1 cellular context compared by ENCODE assay signal in the genomic region with DNA sequence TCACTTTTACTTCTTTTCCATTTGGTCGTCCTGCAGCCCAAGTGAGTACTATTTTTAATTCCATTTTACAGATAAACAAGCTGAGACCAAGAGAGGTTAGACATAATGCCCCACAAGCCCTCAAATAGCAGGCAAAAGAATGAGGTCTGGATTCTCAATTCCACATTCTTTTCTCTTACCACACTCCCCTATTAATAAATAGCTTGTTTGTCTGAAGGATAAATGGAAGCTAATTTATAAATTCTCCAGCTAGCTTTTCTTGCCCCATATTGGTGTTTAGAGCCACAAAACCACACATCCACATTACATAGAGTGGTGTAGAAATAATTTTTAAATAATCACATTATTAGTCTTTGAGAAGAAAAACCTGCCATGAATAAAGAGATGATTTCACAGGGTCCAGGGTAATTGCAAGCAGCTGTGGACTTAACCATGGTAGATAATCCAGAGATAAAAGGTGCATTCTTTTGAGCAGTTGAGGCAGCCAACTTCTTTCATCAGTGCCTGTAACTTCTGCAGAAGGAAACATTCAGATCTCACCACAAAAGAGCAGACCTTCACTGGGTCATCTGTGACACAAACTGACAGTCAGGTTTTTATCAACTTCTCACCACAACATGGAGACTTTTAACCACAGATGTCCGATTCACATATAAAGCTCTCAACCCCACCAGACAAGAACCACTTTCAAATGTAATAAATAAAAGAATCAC.
TF ChIP-seq lines count a peak whose summit lies in the region.

No MANE protein-coding gene starts in this region.

TF ChIP-seq in GM12878, 131 proteins besides CTCF, POLR2A, EP300 and RAD21 (continued from another document):
- TF ChIP-seq, protein P1, sequence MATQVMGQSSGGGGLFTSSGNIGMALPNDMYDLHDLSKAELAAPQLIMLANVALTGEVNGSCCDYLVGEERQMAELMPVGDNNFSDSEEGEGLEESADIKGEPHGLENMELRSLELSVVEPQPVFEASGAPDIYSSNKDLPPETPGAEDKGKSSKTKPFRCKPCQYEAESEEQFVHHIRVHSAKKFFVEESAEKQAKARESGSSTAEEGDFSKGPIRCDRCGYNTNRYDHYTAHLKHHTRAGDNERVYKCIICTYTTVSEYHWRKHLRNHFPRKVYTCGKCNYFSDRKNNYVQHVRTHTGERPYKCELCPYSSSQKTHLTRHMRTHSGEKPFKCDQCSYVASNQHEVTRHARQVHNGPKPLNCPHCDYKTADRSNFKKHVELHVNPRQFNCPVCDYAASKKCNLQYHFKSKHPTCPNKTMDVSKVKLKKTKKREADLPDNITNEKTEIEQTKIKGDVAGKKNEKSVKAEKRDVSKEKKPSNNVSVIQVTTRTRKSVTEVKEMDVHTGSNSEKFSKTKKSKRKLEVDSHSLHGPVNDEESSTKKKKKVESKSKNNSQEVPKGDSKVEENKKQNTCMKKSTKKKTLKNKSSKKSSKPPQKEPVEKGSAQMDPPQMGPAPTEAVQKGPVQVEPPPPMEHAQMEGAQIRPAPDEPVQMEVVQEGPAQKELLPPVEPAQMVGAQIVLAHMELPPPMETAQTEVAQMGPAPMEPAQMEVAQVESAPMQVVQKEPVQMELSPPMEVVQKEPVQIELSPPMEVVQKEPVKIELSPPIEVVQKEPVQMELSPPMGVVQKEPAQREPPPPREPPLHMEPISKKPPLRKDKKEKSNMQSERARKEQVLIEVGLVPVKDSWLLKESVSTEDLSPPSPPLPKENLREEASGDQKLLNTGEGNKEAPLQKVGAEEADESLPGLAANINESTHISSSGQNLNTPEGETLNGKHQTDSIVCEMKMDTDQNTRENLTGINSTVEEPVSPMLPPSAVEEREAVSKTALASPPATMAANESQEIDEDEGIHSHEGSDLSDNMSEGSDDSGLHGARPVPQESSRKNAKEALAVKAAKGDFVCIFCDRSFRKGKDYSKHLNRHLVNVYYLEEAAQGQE (IDR thresholded peaks at IDR 0.05; ENCODE audit: low read depth, low read length), result no peak
- TF ChIP-seq BCL11A (IDR thresholded peaks at IDR 0.05; ENCODE audit: low read depth, low read length) (0 out of 2 replicates have a peak, but pooled peaks have one; percentile 46), KAT2A (conservative IDR thresholded peaks at IDR 0.05; ENCODE audit: control insufficient read depth, low read depth, low read length) (no peak), IKZF2 (IDR thresholded peaks at IDR 0.05) (peak; percentile 21 to 28; a peak in 1 of 4 replicates), TBL1XR1 (IDR thresholded peaks at IDR 0.05; ENCODE audit: low read depth, low read length) (peak; percentile 70; the same call in 1 of the 2 replicates), JUNB (IDR thresholded peaks at IDR 0.05) (peak; percentile 68), NFIC (IDR thresholded peaks at IDR 0.05; ENCODE audit: low read depth, low read length) (peak; percentile 82), CBX5 (IDR thresholded peaks at IDR 0.05; ENCODE audit: low read depth) (peak; percentile 87; the same call in 1 of the 2 replicates), RUNX3 (IDR thresholded peaks at IDR 0.05; ENCODE audit: low read length) (peak; percentile 99), IRF4 (IDR thresholded peaks at IDR 0.05; ENCODE audit: low read depth, low read length) (peak; percentile 43; the same call in 1 of the 2 replicates), SMC3 (IDR thresholded peaks at IDR 0.05; ENCODE audit: borderline replicate concordance, low read length) (no peak), SPI1 (IDR thresholded peaks at IDR 0.05; ENCODE audit: borderline replicate concordance, insufficient read depth, low read depth, low read length) (no peak), CHD4 (IDR thresholded peaks at IDR 0.05) (no peak), MXI1 (IDR thresholded peaks at IDR 0.05; ENCODE audit: low read depth, low read length) (0 out of 2 replicates have a peak, but pooled peaks have one; percentile 49), TCF3 (IDR thresholded peaks at IDR 0.05; ENCODE audit: borderline replicate concordance, insufficient read depth, low read depth, low read length) (no peak), YY1 (IDR thresholded peaks at IDR 0.05; ENCODE audit: low read depth, low read length) (0 out of 2 replicates have a peak, but pooled peaks have one; percentile 15), ATF7 (IDR thresholded peaks at IDR 0.05; ENCODE audit: low read depth) (peak; percentile 32; the same call in 1 of the 2 replicates), GABPA (IDR thresholded peaks at IDR 0.05; ENCODE audit: low read depth) (0 out of 2 replicates have a peak, but pooled peaks have one; percentile 18), ZBED1 (IDR thresholded peaks at IDR 0.05; ENCODE audit: borderline replicate concordance) (peak; percentile 25; the same call in 1 of the 2 replicates), CBX3 (IDR thresholded peaks at IDR 0.05; ENCODE audit: borderline replicate concordance, low read depth) (no peak), ZNF24 (IDR thresholded peaks at IDR 0.05) (peak; percentile 73), CBFB (IDR thresholded peaks at IDR 0.05; ENCODE audit: low read depth) (peak; percentile 81; the same call in 1 of the 2 replicates), MTA2 (IDR thresholded peaks at IDR 0.05; ENCODE audit: low read depth) (peak; percentile 67)
- TF ChIP-seq, protein P2, sequence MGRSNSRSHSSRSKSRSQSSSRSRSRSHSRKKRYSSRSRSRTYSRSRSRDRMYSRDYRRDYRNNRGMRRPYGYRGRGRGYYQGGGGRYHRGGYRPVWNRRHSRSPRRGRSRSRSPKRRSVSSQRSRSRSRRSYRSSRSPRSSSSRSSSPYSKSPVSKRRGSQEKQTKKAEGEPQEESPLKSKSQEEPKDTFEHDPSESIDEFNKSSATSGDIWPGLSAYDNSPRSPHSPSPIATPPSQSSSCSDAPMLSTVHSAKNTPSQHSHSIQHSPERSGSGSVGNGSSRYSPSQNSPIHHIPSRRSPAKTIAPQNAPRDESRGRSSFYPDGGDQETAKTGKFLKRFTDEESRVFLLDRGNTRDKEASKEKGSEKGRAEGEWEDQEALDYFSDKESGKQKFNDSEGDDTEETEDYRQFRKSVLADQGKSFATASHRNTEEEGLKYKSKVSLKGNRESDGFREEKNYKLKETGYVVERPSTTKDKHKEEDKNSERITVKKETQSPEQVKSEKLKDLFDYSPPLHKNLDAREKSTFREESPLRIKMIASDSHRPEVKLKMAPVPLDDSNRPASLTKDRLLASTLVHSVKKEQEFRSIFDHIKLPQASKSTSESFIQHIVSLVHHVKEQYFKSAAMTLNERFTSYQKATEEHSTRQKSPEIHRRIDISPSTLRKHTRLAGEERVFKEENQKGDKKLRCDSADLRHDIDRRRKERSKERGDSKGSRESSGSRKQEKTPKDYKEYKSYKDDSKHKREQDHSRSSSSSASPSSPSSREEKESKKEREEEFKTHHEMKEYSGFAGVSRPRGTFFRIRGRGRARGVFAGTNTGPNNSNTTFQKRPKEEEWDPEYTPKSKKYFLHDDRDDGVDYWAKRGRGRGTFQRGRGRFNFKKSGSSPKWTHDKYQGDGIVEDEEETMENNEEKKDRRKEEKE (IDR thresholded peaks at IDR 0.05), result no peak
- TF ChIP-seq, protein P3, sequence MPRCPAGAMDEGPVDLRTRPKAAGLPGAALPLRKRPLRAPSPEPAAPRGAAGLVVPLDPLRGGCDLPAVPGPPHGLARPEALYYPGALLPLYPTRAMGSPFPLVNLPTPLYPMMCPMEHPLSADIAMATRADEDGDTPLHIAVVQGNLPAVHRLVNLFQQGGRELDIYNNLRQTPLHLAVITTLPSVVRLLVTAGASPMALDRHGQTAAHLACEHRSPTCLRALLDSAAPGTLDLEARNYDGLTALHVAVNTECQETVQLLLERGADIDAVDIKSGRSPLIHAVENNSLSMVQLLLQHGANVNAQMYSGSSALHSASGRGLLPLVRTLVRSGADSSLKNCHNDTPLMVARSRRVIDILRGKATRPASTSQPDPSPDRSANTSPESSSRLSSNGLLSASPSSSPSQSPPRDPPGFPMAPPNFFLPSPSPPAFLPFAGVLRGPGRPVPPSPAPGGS (IDR thresholded peaks at IDR 0.05; ENCODE audit: borderline replicate concordance, insufficient read depth, low read depth, low read length, poor library complexity, severe bottlenecking), result peak; percentile 54
- TF ChIP-seq, protein P4, sequence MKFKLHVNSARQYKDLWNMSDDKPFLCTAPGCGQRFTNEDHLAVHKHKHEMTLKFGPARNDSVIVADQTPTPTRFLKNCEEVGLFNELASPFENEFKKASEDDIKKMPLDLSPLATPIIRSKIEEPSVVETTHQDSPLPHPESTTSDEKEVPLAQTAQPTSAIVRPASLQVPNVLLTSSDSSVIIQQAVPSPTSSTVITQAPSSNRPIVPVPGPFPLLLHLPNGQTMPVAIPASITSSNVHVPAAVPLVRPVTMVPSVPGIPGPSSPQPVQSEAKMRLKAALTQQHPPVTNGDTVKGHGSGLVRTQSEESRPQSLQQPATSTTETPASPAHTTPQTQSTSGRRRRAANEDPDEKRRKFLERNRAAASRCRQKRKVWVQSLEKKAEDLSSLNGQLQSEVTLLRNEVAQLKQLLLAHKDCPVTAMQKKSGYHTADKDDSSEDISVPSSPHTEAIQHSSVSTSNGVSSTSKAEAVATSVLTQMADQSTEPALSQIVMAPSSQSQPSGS (IDR thresholded peaks at IDR 0.05; ENCODE audit: low read length), result peak; percentile 54; the same call in 1 of the 2 replicates
- TF ChIP-seq, protein P5, sequence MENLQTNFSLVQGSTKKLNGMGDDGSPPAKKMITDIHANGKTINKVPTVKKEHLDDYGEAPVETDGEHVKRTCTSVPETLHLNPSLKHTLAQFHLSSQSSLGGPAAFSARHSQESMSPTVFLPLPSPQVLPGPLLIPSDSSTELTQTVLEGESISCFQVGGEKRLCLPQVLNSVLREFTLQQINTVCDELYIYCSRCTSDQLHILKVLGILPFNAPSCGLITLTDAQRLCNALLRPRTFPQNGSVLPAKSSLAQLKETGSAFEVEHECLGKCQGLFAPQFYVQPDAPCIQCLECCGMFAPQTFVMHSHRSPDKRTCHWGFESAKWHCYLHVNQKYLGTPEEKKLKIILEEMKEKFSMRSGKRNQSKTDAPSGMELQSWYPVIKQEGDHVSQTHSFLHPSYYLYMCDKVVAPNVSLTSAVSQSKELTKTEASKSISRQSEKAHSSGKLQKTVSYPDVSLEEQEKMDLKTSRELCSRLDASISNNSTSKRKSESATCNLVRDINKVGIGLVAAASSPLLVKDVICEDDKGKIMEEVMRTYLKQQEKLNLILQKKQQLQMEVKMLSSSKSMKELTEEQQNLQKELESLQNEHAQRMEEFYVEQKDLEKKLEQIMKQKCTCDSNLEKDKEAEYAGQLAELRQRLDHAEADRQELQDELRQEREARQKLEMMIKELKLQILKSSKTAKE (IDR thresholded peaks at IDR 0.05; ENCODE audit: low read depth, poor library complexity, severe bottlenecking), result peak; percentile 86
